In the genomic region with DNA sequence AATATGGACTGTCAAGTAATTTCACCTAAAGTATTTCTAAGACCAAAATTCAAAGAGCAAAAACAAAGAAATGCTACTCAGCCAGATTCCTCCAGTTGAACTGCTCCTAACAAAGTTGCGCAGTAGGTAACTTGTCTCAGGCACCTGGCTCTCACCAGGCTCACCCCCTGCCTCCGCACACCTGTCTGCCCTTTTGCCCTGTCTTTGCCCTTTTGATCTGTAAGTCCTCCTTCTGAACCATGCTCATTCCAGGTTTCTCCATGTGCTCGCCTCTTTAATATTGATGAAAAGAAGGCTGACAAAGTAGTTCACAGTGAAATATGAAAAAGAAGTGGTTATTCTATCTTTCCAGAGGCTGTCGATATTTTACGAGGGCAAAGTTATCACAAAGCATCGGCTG, we compare ENCODE assay signal across 29 cellular contexts.
DNase-seq lines count a peak whose midpoint lies in the region; ATAC-seq, FAIRE-seq and TF ChIP-seq lines count a peak whose summit lies in the region.
"Had no signal": no experiment of that assay in that cellular context is flagged by ENCODE, and none has a peak within 500 bp of the region (broad histone marks: within the 10 kb centered on the region; RNA-seq: fewer than 3 reads in every experiment).

No MANE protein-coding gene starts in this region.

- CTCF ChIA-PET in HepG2 (lab: Yijun Ruan, JAX; ENCODE audit: low intra/inter-chr PET ratio, low total read pairs), result no interaction called here

- H3K4me1 ChIP-seq in HepG2 (ENCODE audit: insufficient read depth, low read length) (no peaks in the 10 kb centered on the region), right lobe of liver (no peaks in the 10 kb centered on the region), sigmoid colon (peaks cover 0 to 31% (median 22%) of the 10 kb centered on the region in 4 donors)
- H3K4me1 ChIP-seq: BE2C, HAP-1 had no signal

- ATAC-seq in HepG2, result no peak
- no peak for ATAC-seq in right lobe of liver
- ATAC-seq in GM18870 (IDR thresholded peaks at IDR 0.05; ENCODE audit: unreplicated experiment), result no peak
- ATAC-seq in GM18868 (IDR thresholded peaks at IDR 0.05; ENCODE audit: unreplicated experiment), result no peak

- no peak for TF ChIP-seq POLR2A in HepG2 (IDR thresholded peaks at IDR 0.05; ENCODE audit: insufficient read depth in 1 of 2, low read depth in 2 of 2, low read length in 2 of 2)
- no peak for TF ChIP-seq POLR2A in right lobe of liver (IDR thresholded peaks at IDR 0.05)
- no peak for TF ChIP-seq POLR2A in sigmoid colon (IDR thresholded peaks at IDR 0.05)

- no peak overlapping the region for H3K9ac ChIP-seq in HepG2 (ENCODE audit: insufficient read depth, low read depth, low read length)

- DNase-seq in HepG2 (ENCODE audit: low spot score) (no peak), right lobe of liver (no peak), SW480 (ENCODE audit: low spot score) (peak; percentile 84), sigmoid colon (no peak), cerebellar nuclear complex (lab: John Stamatoyannopoulos, UW) (no peak)
- DNase-seq: 8988T; ACHN; BE2C; CD4-positive, CD25-positive, alpha-beta regulatory T cell; DMS153; DND-41; GOT3; HFFc6; IMR-90; KG1; NCI-H1105; NCI-H146; NCI-H1930; NCI-H446; NCI-H524 treated with DMSO at 0.1 percent for 48 hours; NCI-H774; NK-92 treated with Interleukin-12 subunit alpha and Interleukin-12 subunit beta, amount 100 ng/mL, for 24 hours; PC-9; SHP77 had no signal

- no peak for TF ChIP-seq RAD21 in HepG2 (CRISPR knock-in tag; IDR thresholded peaks at IDR 0.05)

- H3K27ac ChIP-seq in HepG2 (ENCODE audit: extremely low read length, insufficient read depth, low read length) (no peak overlapping the region), right lobe of liver (no peak overlapping the region), sigmoid colon (peak overlapping the region in 3 of 4 donors; percentile 49 to 60 (median 51))
- H3K27ac ChIP-seq: PC-9, RWPE1 had no signal

- no peaks in the 10 kb centered on the region for H3K9me3 ChIP-seq in HepG2 (ENCODE audit: low read length)
- H3K9me3 ChIP-seq in right lobe of liver, result no peaks in the 10 kb centered on the region
- H3K9me3 ChIP-seq in sigmoid colon, result no peaks in the 10 kb centered on the region
- H3K9me3 ChIP-seq: BE2C, HAP-1 had no signal

- POLR2A ChIA-PET in HepG2 (lab: Yijun Ruan, JAX), result no interaction called here

- H3K27me3 ChIP-seq in HepG2 (ENCODE audit: control insufficient read depth in 1 of 2, insufficient read depth in 2 of 2, low read length in 2 of 2), result no peaks in the 10 kb centered on the region
- H3K27me3 ChIP-seq in right lobe of liver, result no peaks in the 10 kb centered on the region
- H3K27me3 ChIP-seq in sigmoid colon, result no peaks in the 10 kb centered on the region
- H3K27me3 ChIP-seq: BE2C had no signal

- in situ Hi-C loops in HepG2 (cut with HindIII; ENCODE audit: extremely low pct_ligation_motif_present, low pct_unique_long_range_greater_than_20kb), result no loop called here

- BruUV-seq in HepG2 (replicated peaks; lab: Mats Ljungman, UMichigan), result no TSS peak

- no peak for TF ChIP-seq CTCF in HepG2 (CRISPR knock-in tag; IDR thresholded peaks at IDR 0.05)
- no peak for TF ChIP-seq CTCF in right lobe of liver (IDR thresholded peaks at IDR 0.05)
- TF ChIP-seq CTCF in sigmoid colon (IDR thresholded peaks at IDR 0.05), result no peak

- no peaks in the 10 kb centered on the region for H3K79me2 ChIP-seq in HepG2 (ENCODE audit: insufficient read depth, low read length)

- no peak for FAIRE-seq in HepG2 (lab: Jason Lieb, UNC)
- FAIRE-seq: GM18507 had no signal

- H3K36me3 ChIP-seq in HepG2 (replicated peaks in 1 of 2; ENCODE audit: control insufficient read depth in 1 of 2, insufficient read depth in 2 of 2, low read length in 2 of 2) (no peaks in the 10 kb centered on the region), right lobe of liver (no peaks in the 10 kb centered on the region), sigmoid colon (no peaks in the 10 kb centered on the region)
- H3K36me3 ChIP-seq: BE2C, HAP-1 had no signal

- WGBS in HepG2 (ENCODE audit: low lambda C conversion rate), result 21% methylated on average over 6 of the region's 6 CpGs
- 44% methylated on average over 6 of the region's 6 CpGs for WGBS in right lobe of liver (ENCODE audit: insufficient coverage, low coverage, low lambda C conversion rate, missing lambda C conversion rate)
- 40 to 66% methylated on average over 6 of the region's 6 CpGs for WGBS in sigmoid colon, 2 donors

- intact Hi-C loops in HepG2 (cut with micrococcal nuclease; ENCODE audit: unreplicated experiment), result no loop called here
- intact Hi-C loops in right lobe of liver (cut with DNase I), result no loop called here
- intact Hi-C loops in sigmoid colon (cut with DNase I), result no loop called here

- no peak overlapping the region for H2AFZ ChIP-seq in HepG2 (ENCODE audit: low read length)
- H2AFZ ChIP-seq: PC-9 had no signal

- no peak for TF ChIP-seq EP300 in HepG2 (IDR thresholded peaks at IDR 0.05; ENCODE audit: low read depth in 2 of 2, low read length in 2 of 2)
- no peak for TF ChIP-seq EP300 in HepG2 (CRISPR knock-in tag; IDR thresholded peaks at IDR 0.05; ENCODE audit: borderline replicate concordance)
- TF ChIP-seq EP300 in sigmoid colon (IDR thresholded peaks at IDR 0.05), result no peak

- H4K20me1 ChIP-seq in HepG2 (ENCODE audit: insufficient read depth, low read length), result no peaks in the 10 kb centered on the region

- H3K4me2 ChIP-seq in HepG2 (ENCODE audit: low read depth, low read length), result no peak overlapping the region
- H3K4me2 ChIP-seq: PC-9 had no signal

- no peak overlapping the region for H3K4me3 ChIP-seq in HepG2 (replicated peaks in 1 of 3; ENCODE audit: insufficient read depth in 1 of 3, low read depth in 2 of 3, low read length in 3 of 3)
- H3K4me3 ChIP-seq in right lobe of liver, result no peak overlapping the region
- H3K4me3 ChIP-seq in sigmoid colon, result no peak overlapping the region
- H3K4me3 ChIP-seq: HAP-1, PC-9 had no signal

TF ChIP-seq in HepG2, 621 proteins besides CTCF, POLR2A, EP300 and RAD21:
- TF ChIP-seq, protein P1, sequence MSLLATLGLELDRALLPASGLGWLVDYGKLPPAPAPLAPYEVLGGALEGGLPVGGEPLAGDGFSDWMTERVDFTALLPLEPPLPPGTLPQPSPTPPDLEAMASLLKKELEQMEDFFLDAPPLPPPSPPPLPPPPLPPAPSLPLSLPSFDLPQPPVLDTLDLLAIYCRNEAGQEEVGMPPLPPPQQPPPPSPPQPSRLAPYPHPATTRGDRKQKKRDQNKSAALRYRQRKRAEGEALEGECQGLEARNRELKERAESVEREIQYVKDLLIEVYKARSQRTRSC (CRISPR knock-in tag; IDR thresholded peaks at IDR 0.05; ENCODE audit: low read depth), result no peak
- TF ChIP-seq SAP130 (CRISPR knock-in tag; IDR thresholded peaks at IDR 0.05; ENCODE audit: low read depth) (no peak), DNMT1 (CRISPR knock-in tag; IDR thresholded peaks at IDR 0.05) (no peak), ZSCAN31 (CRISPR knock-in tag; IDR thresholded peaks at IDR 0.05; ENCODE audit: low read depth) (no peak)
- TF ChIP-seq, protein P2, sequence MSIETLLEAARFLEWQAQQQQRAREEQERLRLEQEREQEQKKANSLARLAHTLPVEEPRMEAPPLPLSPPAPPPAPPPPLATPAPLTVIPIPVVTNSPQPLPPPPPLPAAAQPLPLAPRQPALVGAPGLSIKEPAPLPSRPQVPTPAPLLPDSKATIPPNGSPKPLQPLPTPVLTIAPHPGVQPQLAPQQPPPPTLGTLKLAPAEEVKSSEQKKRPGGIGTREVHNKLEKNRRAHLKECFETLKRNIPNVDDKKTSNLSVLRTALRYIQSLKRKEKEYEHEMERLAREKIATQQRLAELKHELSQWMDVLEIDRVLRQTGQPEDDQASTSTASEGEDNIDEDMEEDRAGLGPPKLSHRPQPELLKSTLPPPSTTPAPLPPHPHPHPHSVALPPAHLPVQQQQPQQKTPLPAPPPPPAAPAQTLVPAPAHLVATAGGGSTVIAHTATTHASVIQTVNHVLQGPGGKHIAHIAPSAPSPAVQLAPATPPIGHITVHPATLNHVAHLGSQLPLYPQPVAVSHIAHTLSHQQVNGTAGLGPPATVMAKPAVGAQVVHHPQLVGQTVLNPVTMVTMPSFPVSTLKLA (IDR thresholded peaks at IDR 0.05), result peak; percentile 53

Comparison
In these comparisons a context has a peak if more than half of its experiments do, and no peak if none do; other contexts are left out.
1. H3K27ac ChIP-seq: peak in sigmoid colon (3 of 4); none in HepG2 (single experiment) and right lobe of liver (0 of 3).